Comparison of ENCODE assay signal across 11 cellular contexts in genomic region chr16:11099672-11100195, GRCh38.
DNase-seq lines count a peak whose midpoint lies in the region; ATAC-seq, FAIRE-seq and TF ChIP-seq lines count a peak whose summit lies in the region.
"Had no signal": no experiment of that assay in that cellular context is flagged by ENCODE, and none has a peak within 500 bp of the region (broad histone marks: within the 10 kb centered on the region; RNA-seq: fewer than 3 reads in every experiment).

No MANE protein-coding gene starts in this region.

- no peak overlapping the region for H2AFZ ChIP-seq in K562 (ENCODE audit: low read depth, low read length)

- no peak for FAIRE-seq in K562 (lab: Jason Lieb, UNC)
- FAIRE-seq: H1 had no signal

- TF ChIP-seq CTCF in K562 (IDR thresholded peaks at IDR 0.05 in 2 of 3, conservative IDR thresholded peaks at IDR 0.05 in 1 of 3; ENCODE audit: insufficient read depth in 2 of 3, low read depth in 1 of 3, low read length in 3 of 3), result no peak

- H3K4me3 ChIP-seq in K562 (no peak overlapping the region), rectal smooth muscle tissue (ENCODE audit: low read length) (no peak overlapping the region)
- H3K4me3 ChIP-seq in naive thymus-derived CD4-positive, alpha-beta T cell (ENCODE audit: low read length), result no peak overlapping the region

- POLR2A ChIA-PET in K562 (lab: Yijun Ruan, JAX), result interaction anchor here (0.8 to 3.7 kb wide), 8 partner anchors 8 to 155 kb away, joined by 3 to 36 read pairs (median 3); partner anchors contain the start of gene SOCS1
- POLR2A ChIA-PET in naive thymus-derived CD4-positive, alpha-beta T cell (lab: Charles Lee), result no interaction called here

- WGBS in K562 (ENCODE audit: insufficient coverage, low coverage, missing lambda C conversion rate), result 74% methylated on average over 7 of the region's 7 CpGs

- no peaks in the 10 kb centered on the region for H3K27me3 Mint-ChIP-seq in naive thymus-derived CD4-positive, alpha-beta T cell

- peaks cover 0 to 23% (median 17%) of the 10 kb centered on the region in 5 donors for H3K36me3 Mint-ChIP-seq in naive thymus-derived CD4-positive, alpha-beta T cell

- no TSS peak for BruUV-seq in K562 (replicated peaks; lab: Mats Ljungman, UMichigan)

- no peaks in the 10 kb centered on the region for H3K27me3 ChIP-seq in K562 (ENCODE audit: control insufficient read depth in 2 of 2, insufficient read depth in 2 of 2, low read length in 2 of 2)
- H3K27me3 ChIP-seq in rectal smooth muscle tissue (ENCODE audit: control insufficient read depth, insufficient read depth, low read length), result no peaks in the 10 kb centered on the region
- no peaks in the 10 kb centered on the region for H3K27me3 ChIP-seq in naive thymus-derived CD4-positive, alpha-beta T cell (ENCODE audit: control insufficient read depth in 2 of 2, insufficient read depth in 2 of 2, low read length in 2 of 2)

- no peak for TF ChIP-seq POLR2A in K562 (conservative IDR thresholded peaks at IDR 0.05)

- H3K4me1 Mint-ChIP-seq in naive thymus-derived CD4-positive, alpha-beta T cell, result peaks cover 16 to 75% (median 23%) of the 10 kb centered on the region in 7 donors

- H3K79me2 ChIP-seq in K562 (ENCODE audit: control insufficient read depth, insufficient read depth, low read length), result no peaks in the 10 kb centered on the region

- H3K9me1 ChIP-seq in K562 (ENCODE audit: control insufficient read depth, insufficient read depth, low read length), result peaks cover 4% of the 10 kb centered on the region

- H3K4me3 Mint-ChIP-seq in naive thymus-derived CD4-positive, alpha-beta T cell, result peak overlapping the region in 1 of 10 donors; percentile 76

- H3K9ac ChIP-seq in K562 (ENCODE audit: insufficient read depth in 1 of 2, low read depth in 2 of 2, low read length in 2 of 2) (peak overlapping the region in 1 of 2 experiments; percentile 11; a peak in 1 of 4 replicates), rectal smooth muscle tissue (ENCODE audit: low read length) (no peak overlapping the region)

- CTCF ChIA-PET in K562 (lab: Yijun Ruan, JAX; ENCODE audit: low intra/inter-chr PET ratio), result no interaction called here
- CTCF ChIA-PET in naive thymus-derived CD4-positive, alpha-beta T cell (lab: Charles Lee), result interaction anchor here (0.8 kb wide), 1 partner anchor 157 kb away, joined by 3 read pairs; no protein-coding TSS in a partner anchor

- DNase-seq in K562 (ENCODE audit: extremely low read depth in 1 of 4, low spot score in 3 of 4) (no peak), NCI-H187 (lab: John Stamatoyannopoulos, UW) (no peak), LoVo (ENCODE audit: low spot score) (no peak)
- no peak for DNase-seq in naive thymus-derived CD4-positive, alpha-beta T cell
- DNase-seq: activated effector memory CD4-positive, alpha-beta T cell treated with Interleukin-2 at 50 U/mL for 16 hours; SHP77 treated with DMSO at 0.1 percent for 48 hours had no signal

- no peak overlapping the region for H3K4me2 ChIP-seq in K562 (ENCODE audit: insufficient read depth, low read length)

- 0 out of 2 replicates have a peak, but pooled peaks cover 7% of the 10 kb centered on the region for H4K20me1 ChIP-seq in K562 (replicated peaks; ENCODE audit: control insufficient read depth, insufficient read depth, low read length)

- H3K27ac ChIP-seq in K562 (ENCODE audit: extremely low read depth, low read depth, low read length) (peak overlapping the region; percentile 61; the same call in 2 of the 3 replicates), rectal smooth muscle tissue (ENCODE audit: low read depth, low read length) (peak overlapping the region; percentile 80)
- no peak overlapping the region for H3K27ac ChIP-seq in naive thymus-derived CD4-positive, alpha-beta T cell (ENCODE audit: low read depth, low read length)

- H3K9me3 ChIP-seq in K562 (replicated peaks; ENCODE audit: control insufficient read depth, insufficient read depth, low read depth, low read length), result no peaks in the 10 kb centered on the region
- no peaks in the 10 kb centered on the region for H3K9me3 ChIP-seq in naive thymus-derived CD4-positive, alpha-beta T cell (ENCODE audit: control insufficient read depth in 2 of 3, low read length in 3 of 3)

- TF ChIP-seq EP300 in K562 (IDR thresholded peaks at IDR 0.05; ENCODE audit: low read length), result no peak

- ATAC-seq in GM18868 (IDR thresholded peaks at IDR 0.05; ENCODE audit: unreplicated experiment) (peak; percentile 41), HG02870 (IDR thresholded peaks at IDR 0.05; ENCODE audit: unreplicated experiment) (peak; percentile 20), K562 (no peak), GM19035 (IDR thresholded peaks at IDR 0.05; ENCODE audit: unreplicated experiment) (no peak)
- ATAC-seq in naive thymus-derived CD4-positive, alpha-beta T cell, result no peak

- H3K4me1 ChIP-seq in K562 (replicated peaks in 1 of 2; ENCODE audit: control insufficient read depth in 2 of 2, insufficient read depth in 2 of 2, low read length in 2 of 2) (peaks cover 49 to 60% of the 10 kb centered on the region in 2 experiments), rectal smooth muscle tissue (ENCODE audit: control insufficient read depth, insufficient read depth, low read length) (peaks cover 38% of the 10 kb centered on the region)
- H3K4me1 ChIP-seq in naive thymus-derived CD4-positive, alpha-beta T cell (ENCODE audit: control insufficient read depth in 2 of 2, insufficient read depth in 2 of 2, low read length in 2 of 2), result peaks cover 7 to 16% of the 10 kb centered on the region in 2 donors

- no peaks in the 10 kb centered on the region for H3K9me3 Mint-ChIP-seq in naive thymus-derived CD4-positive, alpha-beta T cell

- in situ Hi-C loops in K562 (cut with MboI), result loop anchor here (10.0 kb wide), 1 partner anchor 245 kb away; the partner anchor contains the start of gene RMI2

- intact Hi-C loops in K562 (cut with micrococcal nuclease), result loop anchor here (2.0 kb wide), 1 partner anchor 27 kb away; no protein-coding TSS in a partner anchor
- intact Hi-C loops in naive thymus-derived CD4-positive, alpha-beta T cell (cut with micrococcal nuclease), result loop anchor here in 1 of 2 donors (1.0 to 5.0 kb wide), 2 partner anchors 15 to 112 kb away; no protein-coding TSS in a partner anchor

- H3K27ac Mint-ChIP-seq in naive thymus-derived CD4-positive, alpha-beta T cell, result peak overlapping the region in 2 of 9 donors; percentile 23 to 92

- TF ChIP-seq RAD21 in K562 (CRISPR knock-in tag; conservative IDR thresholded peaks at IDR 0.05 in 1 of 2, IDR thresholded peaks at IDR 0.05 in 1 of 2), result no peak

- H3K36me3 ChIP-seq in K562 (ENCODE audit: control insufficient read depth, insufficient read depth, low read length), result peaks cover 13% of the 10 kb centered on the region; the same call in 1 of the 3 replicates
- no peaks in the 10 kb centered on the region for H3K36me3 ChIP-seq in rectal smooth muscle tissue (ENCODE audit: control insufficient read depth, insufficient read depth, low read length)
- peaks cover 0 to 4% (median 0%) of the 10 kb centered on the region in 3 experiments for H3K36me3 ChIP-seq in naive thymus-derived CD4-positive, alpha-beta T cell (ENCODE audit: control insufficient read depth in 2 of 3, insufficient read depth in 3 of 3, low read length in 3 of 3)

TF ChIP-seq in K562, 482 proteins besides CTCF, POLR2A, EP300 and RAD21:
- TF ChIP-seq RCOR1 (IDR thresholded peaks at IDR 0.05; ENCODE audit: borderline replicate concordance in 1 of 2, low read depth in 2 of 2, low read length in 2 of 2) (peak in 1 of 2 experiments; percentile 51; a peak in 1 of 4 replicates), RBM25 (IDR thresholded peaks at IDR 0.05; ENCODE audit: low read depth, low read length, severe bottlenecking) (peak; percentile 58), SREBF2 (CRISPR knock-in tag; IDR thresholded peaks at IDR 0.05) (no peak), BCOR (IDR thresholded peaks at IDR 0.05) (peak; percentile 69; the same call in 1 of the 2 replicates)
TF ChIP-seq in K562: peak in this region for 3.

Comparison
In these comparisons a context has a peak if more than half of its experiments do, and no peak if none do; other contexts are left out.
1. ATAC-seq: peak in GM18868 (single experiment) and HG02870 (single experiment); none in K562 (single experiment), GM19035 (single experiment) and naive thymus-derived CD4-positive, alpha-beta T cell (single experiment).